Comparison of ENCODE assay signal across 22 cellular contexts in the genomic region with DNA sequence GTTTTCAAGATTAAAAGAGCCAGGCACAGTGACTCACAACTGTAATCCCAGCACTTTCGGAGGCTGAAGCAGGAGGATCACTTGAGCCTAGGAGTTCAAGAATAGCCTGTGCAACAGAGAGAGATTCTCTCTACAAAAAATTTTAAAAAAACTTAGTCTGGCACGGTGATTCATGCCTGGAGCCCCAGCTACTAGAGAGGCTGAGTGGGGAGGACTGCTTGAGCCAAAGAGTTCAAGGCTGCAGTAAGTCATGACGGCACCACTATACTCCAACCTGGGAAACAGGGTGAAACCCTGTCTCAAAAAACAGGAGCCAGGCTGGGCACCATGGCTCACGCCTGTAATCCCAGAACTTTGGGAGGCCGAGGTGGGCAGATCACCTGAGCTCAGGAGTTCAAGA.
A peak's percentile ranks its signal among the peaks of the same experiment; 100 is the strongest.
DNase-seq lines count a peak whose midpoint lies in the region; ATAC-seq, FAIRE-seq and TF ChIP-seq lines count a peak whose summit lies in the region.
"Had no signal": no experiment of that assay in that cellular context is flagged by ENCODE, and none has a peak within 500 bp of the region (broad histone marks: within the 10 kb centered on the region; RNA-seq: fewer than 3 reads in every experiment).

No MANE protein-coding gene starts in this region.

- no peak overlapping the region for H3K9ac ChIP-seq in HepG2 (ENCODE audit: insufficient read depth, low read depth, low read length)
- H3K9ac ChIP-seq: BLaER1 had no signal

- POLR2A ChIA-PET in HepG2 (lab: Yijun Ruan, JAX): interaction anchor here (1.5 kb wide), 1 partner anchor 48 kb away, joined by 5 read pairs; no protein-coding TSS in a partner anchor

- ATAC-seq in HepG2 (no peak), right lobe of liver (no peak), body of pancreas (no peak)
- ATAC-seq: GM12878 had no signal

- intact Hi-C loops in HepG2 (cut with micrococcal nuclease; ENCODE audit: unreplicated experiment) (no loop called here), right lobe of liver (cut with DNase I) (no loop called here), adrenal gland (cut with DNase I) (no loop called here), body of pancreas (cut with DNase I) (no loop called here)
- intact Hi-C loops in activated CD4-positive, alpha-beta T cell treated with anti-CD3 and anti-CD28 coated beads, Interleukin-2, amount 10 ng/mL, durations not matched to agents 24 days and 14 days (cut with micrococcal nuclease): no loop called here

- H3K27ac ChIP-seq in HepG2 (ENCODE audit: extremely low read length, insufficient read depth, low read length) (no peak overlapping the region), right lobe of liver (no peak overlapping the region), adrenal gland (peak overlapping the region in 3 of 5 donors; percentile 32 to 66 (median 52)), body of pancreas (no peak overlapping the region)
- H3K27ac ChIP-seq in effector memory CD4-positive, alpha-beta T cell (ENCODE audit: insufficient read depth, low read length, poor library complexity, severe bottlenecking): no peak overlapping the region
- H3K27ac ChIP-seq: BLaER1 had no signal

- H3K4me3 ChIP-seq in HepG2 (replicated peaks in 1 of 3; ENCODE audit: insufficient read depth in 1 of 3, low read depth in 2 of 3, low read length in 3 of 3) (no peak overlapping the region), right lobe of liver (no peak overlapping the region), adrenal gland (no peak overlapping the region), body of pancreas (no peak overlapping the region)
- H3K4me3 ChIP-seq in effector memory CD4-positive, alpha-beta T cell (ENCODE audit: insufficient read depth, low read depth, low read length, poor library complexity, severe bottlenecking): no peak overlapping the region
- H3K4me3 ChIP-seq: BLaER1, GM12878, GM23338 had no signal

- H3K9me3 Mint-ChIP-seq in activated CD4-positive, alpha-beta T cell treated with anti-CD3 and anti-CD28 coated beads, Interleukin-2, amount 10 ng/mL, durations not matched to agents 24 days and 14 days: no peaks in the 10 kb centered on the region
- H3K9me3 Mint-ChIP-seq: CD4-positive, CD25-positive, alpha-beta regulatory T cell; GM23338; H9; IgD-negative memory B cell had no signal

- TF ChIP-seq EP300 in HepG2 (IDR thresholded peaks at IDR 0.05; ENCODE audit: low read depth in 2 of 2, low read length in 2 of 2) (no peak), HepG2 (CRISPR knock-in tag; IDR thresholded peaks at IDR 0.05; ENCODE audit: borderline replicate concordance) (no peak)

- no peaks in the 10 kb centered on the region for H3K79me2 ChIP-seq in HepG2 (ENCODE audit: insufficient read depth, low read length)

- CTCF ChIA-PET in HepG2 (lab: Yijun Ruan, JAX; ENCODE audit: low intra/inter-chr PET ratio, low total read pairs): no interaction called here

- no peak for TF ChIP-seq RAD21 in HepG2 (CRISPR knock-in tag; IDR thresholded peaks at IDR 0.05)

- no peak overlapping the region for H3K27ac Mint-ChIP-seq in activated CD4-positive, alpha-beta T cell treated with anti-CD3 and anti-CD28 coated beads, Interleukin-2, amount 10 ng/mL, durations not matched to agents 24 days and 14 days

- H3K4me1 ChIP-seq in HepG2 (ENCODE audit: insufficient read depth, low read length) (peaks cover 37% of the 10 kb centered on the region), right lobe of liver (peaks cover 0 to 11% (median 4%) of the 10 kb centered on the region in 4 donors), adrenal gland (replicated peaks in 1 of 2) (peaks cover 3 to 4% of the 10 kb centered on the region in 2 donors), body of pancreas (no peaks in the 10 kb centered on the region)
- H3K4me1 ChIP-seq in effector memory CD4-positive, alpha-beta T cell (ENCODE audit: control insufficient read depth, insufficient read depth, low read length, poor library complexity, severe bottlenecking): no peaks in the 10 kb centered on the region

- H3K4me3 Mint-ChIP-seq in activated CD4-positive, alpha-beta T cell treated with anti-CD3 and anti-CD28 coated beads, Interleukin-2, amount 10 ng/mL, durations not matched to agents 24 days and 14 days: no peak overlapping the region
- H3K4me3 Mint-ChIP-seq: CD4-positive, CD25-positive, alpha-beta regulatory T cell; GM23338; H9; IgD-negative memory B cell had no signal

- WGBS in HepG2 (ENCODE audit: low lambda C conversion rate): 93% methylated on average over 5 of the region's 5 CpGs
- 92% methylated on average over 2 of the region's 5 CpGs for WGBS in right lobe of liver (ENCODE audit: insufficient coverage, low coverage, low lambda C conversion rate, missing lambda C conversion rate)
- 37 to 75% (median 62%) methylated on average over 4 to 5 of the region's 5 CpGs for WGBS in adrenal gland, 4 donors
- WGBS in body of pancreas, 2 donors: 90 to 96% methylated on average over 5 of the region's 5 CpGs

- no peaks in the 10 kb centered on the region for H3K27me3 Mint-ChIP-seq in activated CD4-positive, alpha-beta T cell treated with anti-CD3 and anti-CD28 coated beads, Interleukin-2, amount 10 ng/mL, durations not matched to agents 24 days and 14 days
- H3K27me3 Mint-ChIP-seq: CD4-positive, CD25-positive, alpha-beta regulatory T cell; IgD-negative memory B cell had no signal

- H3K9me3 ChIP-seq in HepG2 (ENCODE audit: low read length): no peaks in the 10 kb centered on the region
- H3K9me3 ChIP-seq in right lobe of liver: no peaks in the 10 kb centered on the region
- no peaks in the 10 kb centered on the region for H3K9me3 ChIP-seq in adrenal gland (replicated peaks in 1 of 3)
- H3K9me3 ChIP-seq in effector memory CD4-positive, alpha-beta T cell (ENCODE audit: control insufficient read depth, low read length): no peaks in the 10 kb centered on the region
- no peaks in the 10 kb centered on the region for H3K9me3 ChIP-seq in body of pancreas
- H3K9me3 ChIP-seq: BLaER1 had no signal

- no peak overlapping the region for H3K4me2 ChIP-seq in HepG2 (ENCODE audit: low read depth, low read length)
- H3K4me2 ChIP-seq: BLaER1, GM23338 had no signal

- no peaks in the 10 kb centered on the region for H4K20me1 ChIP-seq in HepG2 (ENCODE audit: insufficient read depth, low read length)
- H4K20me1 ChIP-seq: BLaER1 had no signal

- DNase-seq in HepG2 (ENCODE audit: low spot score): no peak
- DNase-seq in right lobe of liver: no peak
- peak in 5 of 7 donors; percentile 49 to 69 (median 56) for DNase-seq in adrenal gland
- peak; percentile 75 for DNase-seq in islet precursor cell
- DNase-seq in pons (ENCODE audit: low spot score): no peak
- no peak for DNase-seq in activated CD4-positive, alpha-beta T cell treated with anti-CD3 and anti-CD28 coated beads, Interleukin-2, amount 10 ng/mL, durations not matched to agents 24 days and 14 days
- no peak for DNase-seq in effector memory CD4-positive, alpha-beta T cell
- no peak for DNase-seq in body of pancreas
- DNase-seq: GDM1, H9, NCI-H1092, NCI-H1417 treated with DMSO at 0.1 percent for 48 hours, NCI-H1694 treated with DMSO at 0.1 percent for 48 hours, NCI-H2081, NCI-H2227 treated with DMSO at 0.1 percent for 48 hours, NCI-H526 treated with DMSO at 0.1 percent for 48 hours, SHP77 treated with DMSO at 0.1 percent for 48 hours had no signal

- TF ChIP-seq POLR2A in HepG2 (IDR thresholded peaks at IDR 0.05; ENCODE audit: insufficient read depth in 1 of 2, low read depth in 2 of 2, low read length in 2 of 2) (no peak), right lobe of liver (IDR thresholded peaks at IDR 0.05) (no peak), adrenal gland (IDR thresholded peaks at IDR 0.05) (no peak), body of pancreas (IDR thresholded peaks at IDR 0.05) (no peak)

- H3K27me3 ChIP-seq in HepG2 (ENCODE audit: control insufficient read depth in 1 of 2, insufficient read depth in 2 of 2, low read length in 2 of 2): no peaks in the 10 kb centered on the region
- no peaks in the 10 kb centered on the region for H3K27me3 ChIP-seq in right lobe of liver
- H3K27me3 ChIP-seq in adrenal gland: no peaks in the 10 kb centered on the region
- no peaks in the 10 kb centered on the region for H3K27me3 ChIP-seq in effector memory CD4-positive, alpha-beta T cell (replicated peaks; ENCODE audit: control insufficient read depth, insufficient read depth, low read length, poor library complexity, severe bottlenecking)
- H3K27me3 ChIP-seq in body of pancreas: no peaks in the 10 kb centered on the region
- H3K27me3 ChIP-seq: BLaER1 had no signal

- peaks cover 15% of the 10 kb centered on the region for H3K36me3 Mint-ChIP-seq in activated CD4-positive, alpha-beta T cell treated with anti-CD3 and anti-CD28 coated beads, Interleukin-2, amount 10 ng/mL, durations not matched to agents 24 days and 14 days (ENCODE audit: low read depth)
- H3K36me3 Mint-ChIP-seq: IgD-negative memory B cell had no signal

- no peak for FAIRE-seq in HepG2 (lab: Jason Lieb, UNC)
- FAIRE-seq: GM12878 had no signal

- no peaks in the 10 kb centered on the region for H3K4me1 Mint-ChIP-seq in activated CD4-positive, alpha-beta T cell treated with anti-CD3 and anti-CD28 coated beads, Interleukin-2, amount 10 ng/mL, durations not matched to agents 24 days and 14 days

- H2AFZ ChIP-seq in HepG2 (ENCODE audit: low read length): no peak overlapping the region
- H2AFZ ChIP-seq: GM23338 had no signal

- BruUV-seq in HepG2 (replicated peaks; lab: Mats Ljungman, UMichigan): no TSS peak

- TF ChIP-seq CTCF in HepG2 (CRISPR knock-in tag; IDR thresholded peaks at IDR 0.05): no peak
- no peak for TF ChIP-seq CTCF in right lobe of liver (IDR thresholded peaks at IDR 0.05)
- no peak for TF ChIP-seq CTCF in adrenal gland (IDR thresholded peaks at IDR 0.05)
- TF ChIP-seq CTCF in body of pancreas (IDR thresholded peaks at IDR 0.05): no peak

- H3K36me3 ChIP-seq in HepG2 (replicated peaks in 1 of 2; ENCODE audit: control insufficient read depth in 1 of 2, insufficient read depth in 2 of 2, low read length in 2 of 2): peaks cover 7 to 20% of the 10 kb centered on the region in 2 experiments; a peak in 4 of 5 replicates
- H3K36me3 ChIP-seq in right lobe of liver: peaks cover 0 to 12% (median 1%) of the 10 kb centered on the region in 4 donors
- H3K36me3 ChIP-seq in adrenal gland (replicated peaks in 1 of 2): peaks cover 0 to 8% of the 10 kb centered on the region in 2 donors
- H3K36me3 ChIP-seq in effector memory CD4-positive, alpha-beta T cell (ENCODE audit: control insufficient read depth, insufficient read depth, low read length): peaks cover 11% of the 10 kb centered on the region
- peaks cover 0 to 5% of the 10 kb centered on the region in 2 donors for H3K36me3 ChIP-seq in body of pancreas (replicated peaks in 1 of 2; ENCODE audit: insufficient read depth in 1 of 2, low read depth in 2 of 2)

- in situ Hi-C loops in HepG2 (cut with HindIII; ENCODE audit: extremely low pct_ligation_motif_present, low pct_unique_long_range_greater_than_20kb): no loop called here

TF ChIP-seq in HepG2, 621 proteins besides CTCF, POLR2A, EP300 and RAD21 (continues in another document):
- TF ChIP-seq ETV5 (CRISPR knock-in tag; IDR thresholded peaks at IDR 0.05; ENCODE audit: borderline replicate concordance): no peak

Comparison
In these comparisons a context has a peak if more than half of its experiments do, and no peak if none do; other contexts are left out.
1. DNase-seq: peak in adrenal gland (5 of 7) and islet precursor cell (single experiment); none in HepG2 (single experiment), right lobe of liver (0 of 3), pons (single experiment), activated CD4-positive, alpha-beta T cell treated with anti-CD3 and anti-CD28 coated beads, Interleukin-2, amount 10 ng/mL, durations not matched to agents 24 days and 14 days (single experiment), effector memory CD4-positive, alpha-beta T cell (0 of 3) and body of pancreas (0 of 4).
2. H3K27ac ChIP-seq: peak in adrenal gland (3 of 5); none in HepG2 (single experiment), right lobe of liver (0 of 3), effector memory CD4-positive, alpha-beta T cell (single experiment) and body of pancreas (0 of 4).